Comparison of ENCODE assay signal across 6 cellular contexts in the genomic region with DNA sequence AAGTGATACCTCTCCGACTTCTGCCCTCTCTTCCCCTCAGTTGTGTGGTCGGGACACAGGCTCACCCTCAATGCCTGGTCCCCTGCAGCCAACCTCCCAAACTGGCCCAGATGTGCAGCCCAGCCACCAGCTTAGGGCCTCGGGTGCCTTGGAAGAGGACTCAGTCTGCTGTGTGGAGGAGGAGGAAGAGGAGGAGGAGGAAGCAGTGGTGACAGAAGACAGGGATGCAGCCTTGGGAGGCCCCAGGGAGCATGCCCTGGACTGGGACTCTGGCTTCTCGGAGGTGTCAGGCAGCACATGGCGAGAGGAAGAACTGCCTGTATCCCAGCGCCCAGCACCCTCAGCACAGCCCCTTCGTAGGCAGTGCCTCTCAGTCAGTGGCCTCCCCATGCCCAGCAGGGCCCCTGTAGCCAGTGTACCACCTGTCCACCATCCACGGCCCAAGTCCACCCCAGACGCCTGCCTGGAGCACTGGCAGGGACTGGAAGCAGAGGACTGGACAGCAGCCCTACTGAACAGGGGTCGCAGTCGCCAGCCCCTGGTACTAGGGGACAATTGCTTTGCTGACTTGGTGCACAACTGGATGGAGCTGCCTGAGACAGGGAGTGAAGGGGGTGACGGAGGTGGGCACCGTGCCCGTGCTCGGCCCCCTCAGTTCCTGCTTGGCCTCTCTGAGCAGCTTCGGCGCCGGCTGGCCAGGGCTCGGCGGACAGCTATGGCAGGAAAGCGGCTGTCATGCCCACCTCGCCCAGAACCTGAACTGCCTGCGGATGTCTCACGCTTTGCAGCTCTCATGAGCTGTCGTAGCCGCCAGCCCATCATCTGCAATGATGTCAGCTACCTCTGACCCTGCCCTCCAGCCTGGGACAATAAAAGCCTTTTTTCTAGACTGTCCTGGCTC. TPM values are rescaled to one million over a fixed set of nuclear protein-coding genes. Genes with fewer than 3 reads are reported as not detected.
DNase-seq lines count a peak whose midpoint lies in the region; ATAC-seq and TF ChIP-seq lines count a peak whose summit lies in the region.

No MANE protein-coding gene starts in this region.

- H3K4me3 Mint-ChIP-seq in natural killer cell, result peak overlapping the region; percentile 91

- H3K36me3 Mint-ChIP-seq in natural killer cell, result no peaks in the 10 kb centered on the region

- peaks cover 13 to 31% of the 10 kb centered on the region in 2 donors for H3K4me1 Mint-ChIP-seq in natural killer cell

- in situ Hi-C loops in astrocyte of the cerebellum (cut with HindIII; ENCODE audit: low sequenced_read_pairs), result no loop called here

- no peaks in the 10 kb centered on the region for H3K9me3 Mint-ChIP-seq in natural killer cell

- TF ChIP-seq POLR2A in GM19193 (IDR thresholded peaks at IDR 0.05; ENCODE audit: extremely low read depth, insufficient read depth, insufficient read length), result peak; percentile 15

- H3K27me3 Mint-ChIP-seq in natural killer cell (ENCODE audit: low read depth in 2 of 2), result peaks cover 12 to 14% of the 10 kb centered on the region in 2 donors

- TF ChIP-seq CTCF in astrocyte of the cerebellum (IDR thresholded peaks at IDR 0.05; ENCODE audit: low read depth, low read length, missing control alignments) (no peak), natural killer cell (IDR thresholded peaks at IDR 0.05) (no peak)

- ATAC-seq in natural killer cell (no peak), GM18909 (IDR thresholded peaks at IDR 0.05; ENCODE audit: poor library complexity, unreplicated experiment) (no peak), HG03460 (IDR thresholded peaks at IDR 0.05; ENCODE audit: unreplicated experiment) (no peak), HG03280 (IDR thresholded peaks at IDR 0.05; ENCODE audit: unreplicated experiment) (no peak)

- no peak for DNase-seq in astrocyte of the cerebellum (ENCODE audit: low read depth)
- DNase-seq in natural killer cell, result no peak

- peak overlapping the region; percentile 26 to 78 for H3K27ac Mint-ChIP-seq in natural killer cell

- peak overlapping the region; percentile 72 for H3K4me3 ChIP-seq in astrocyte of the cerebellum (ENCODE audit: low read depth, low read length)

- intact Hi-C loops in natural killer cell (cut with micrococcal nuclease), result loop anchor here (5.0 kb wide), 1 partner anchor 288 kb away; no protein-coding TSS in a partner anchor

RNA-seq across cellular contexts. Expression of a gene that starts 1.3 kb away (rescaled TPM):
- total RNA-seq in natural killer cell, result under 1 TPM in 2 of 3 donors, not detected in 1; 0.52 to 0.83 TPM

RNA-seq across cellular contexts. Expression of a gene that starts 4.7 kb away (rescaled TPM):
- under 1 TPM in 1 of 3 donors, not detected in 2; 0.30 TPM for total RNA-seq in natural killer cell

RNA-seq across cellular contexts. Expression of a gene that starts 9.4 kb away (rescaled TPM):
- total RNA-seq in natural killer cell, result 100 to 1,000 TPM; 283 to 358 (median 336) TPM

RNA-seq across cellular contexts. Expression of a gene that starts 18.0 kb away (rescaled TPM):
- total RNA-seq in natural killer cell, result 10 to 100 TPM; 53.7 to 68.7 (median 57.9) TPM

RNA-seq across cellular contexts. Expression of a gene that starts 52.0 kb away (rescaled TPM):
- 1 to 10 TPM; 3.3 to 6.2 (median 4.0) TPM for total RNA-seq in natural killer cell
